ENCODE assay signal across 10 cellular contexts in genomic region chr4:2256781-2257191, GRCh38. TPM values are rescaled to one million over a fixed set of nuclear protein-coding genes. Genes with fewer than 3 reads are reported as not detected.
DNase-seq lines count a peak whose midpoint lies in the region; ATAC-seq and TF ChIP-seq lines count a peak whose summit lies in the region.
"Had no signal": no experiment of that assay in that cellular context is flagged by ENCODE, and none has a peak within 500 bp of the region (broad histone marks: within the 10 kb centered on the region; RNA-seq: fewer than 3 reads in every experiment).

No MANE protein-coding gene starts in this region.

- WGBS in endodermal cell (ENCODE audit: insufficient coverage in 1 of 2, insufficient read length in 1 of 2), 2 experiments: 84 to 87% methylated on average over 8 to 12 of the region's 12 CpGs
- 59 to 62% methylated on average over 7 to 11 of the region's 12 CpGs for WGBS in thyroid gland, 2 donors

- no peak overlapping the region for H3K4me3 Mint-ChIP-seq in activated CD4-positive, alpha-beta T cell treated with anti-CD3 and anti-CD28 coated beads, Interleukin-2, amount 10 ng/mL, durations not matched to agents 7 days and 5 days
- no peak overlapping the region for H3K4me3 Mint-ChIP-seq in activated CD4-positive, alpha-beta T cell treated with anti-CD3 and anti-CD28 coated beads, Interleukin-2, amount 10 ng/mL, durations not matched to agents 24 days and 14 days
- H3K4me3 Mint-ChIP-seq in endodermal cell: no peak overlapping the region
- no peak overlapping the region; the same call in 2 of the 3 replicates for H3K4me3 Mint-ChIP-seq in GM23338

- H3K9me2 ChIP-seq in GM23338 (ENCODE audit: insufficient read depth): no peaks in the 10 kb centered on the region

- H2AFZ ChIP-seq in GM23338: no peak overlapping the region

- H3K27me3 ChIP-seq in endodermal cell (ENCODE audit: control insufficient read depth, insufficient read depth, low read length, poor library complexity, severe bottlenecking): no peaks in the 10 kb centered on the region
- H3K27me3 ChIP-seq in muscle layer of colon (ENCODE audit: control insufficient read depth in 1 of 2, insufficient read depth in 2 of 2, low read length in 2 of 2): no peaks in the 10 kb centered on the region
- no peaks in the 10 kb centered on the region for H3K27me3 ChIP-seq in thyroid gland
- H3K27me3 ChIP-seq in GM23338 (ENCODE audit: insufficient read depth): no peaks in the 10 kb centered on the region
- no peaks in the 10 kb centered on the region for H3K27me3 ChIP-seq in BE2C

- H3K36me3 ChIP-seq in endodermal cell (ENCODE audit: control insufficient read depth, insufficient read depth, low read length): peaks cover 31% of the 10 kb centered on the region
- H3K36me3 ChIP-seq in muscle layer of colon (ENCODE audit: insufficient read depth, low read length): peaks cover 31% of the 10 kb centered on the region
- peaks cover 20 to 25% of the 10 kb centered on the region in 2 donors for H3K36me3 ChIP-seq in thyroid gland
- no peaks in the 10 kb centered on the region for H3K36me3 ChIP-seq in GM23338 (ENCODE audit: insufficient read depth)
- peaks cover 37% of the 10 kb centered on the region for H3K36me3 ChIP-seq in BE2C

- H3K4me1 Mint-ChIP-seq in activated CD4-positive, alpha-beta T cell treated with anti-CD3 and anti-CD28 coated beads, Interleukin-2, amount 10 ng/mL, durations not matched to agents 7 days and 5 days: no peaks in the 10 kb centered on the region
- no peaks in the 10 kb centered on the region for H3K4me1 Mint-ChIP-seq in activated CD4-positive, alpha-beta T cell treated with anti-CD3 and anti-CD28 coated beads, Interleukin-2, amount 10 ng/mL, durations not matched to agents 24 days and 14 days
- H3K4me1 Mint-ChIP-seq in endodermal cell (no peaks in the 10 kb centered on the region), GM23338 (peaks cover 15% of the 10 kb centered on the region)

- H3K4me2 ChIP-seq in GM23338: no peak overlapping the region

- intact Hi-C loops in activated CD4-positive, alpha-beta T cell treated with anti-CD3 and anti-CD28 coated beads, Interleukin-2, amount 10 ng/mL, durations not matched to agents 24 days and 14 days (cut with micrococcal nuclease): no loop called here
- intact Hi-C loops in thyroid gland (cut with DNase I): no loop called here

- H3K27me3 Mint-ChIP-seq in activated CD4-positive, alpha-beta T cell treated with anti-CD3 and anti-CD28 coated beads, Interleukin-2, amount 10 ng/mL, durations not matched to agents 7 days and 5 days: no peaks in the 10 kb centered on the region
- no peaks in the 10 kb centered on the region for H3K27me3 Mint-ChIP-seq in activated CD4-positive, alpha-beta T cell treated with anti-CD3 and anti-CD28 coated beads, Interleukin-2, amount 10 ng/mL, durations not matched to agents 24 days and 14 days
- H3K27me3 Mint-ChIP-seq in endodermal cell (ENCODE audit: insufficient read depth) (no peaks in the 10 kb centered on the region), GM23338 (ENCODE audit: insufficient read depth, low read depth, poor library complexity) (peaks cover 7% of the 10 kb centered on the region)

- H3K4me3 ChIP-seq in endodermal cell (ENCODE audit: low read length) (no peak overlapping the region), muscle layer of colon (ENCODE audit: low read depth in 1 of 2, low read length in 2 of 2) (peak overlapping the region in 1 of 2 donors; percentile 38), thyroid gland (replicated peaks in 1 of 3) (no peak overlapping the region), GM23338 (no peak overlapping the region), BE2C (ENCODE audit: low read depth, low read length) (no peak overlapping the region)

- H3F3A ChIP-seq in GM23338 (replicated peaks; ENCODE audit: low read depth): no peaks in the 10 kb centered on the region

- POLR2A ChIA-PET in activated CD4-positive, alpha-beta T cell treated with anti-CD3 and anti-CD28 coated beads, Interleukin-2, amount 10 ng/mL, durations not matched to agents 7 days and 5 days (lab: Charles Lee): no interaction called here

- no peaks in the 10 kb centered on the region for H3K9me3 Mint-ChIP-seq in activated CD4-positive, alpha-beta T cell treated with anti-CD3 and anti-CD28 coated beads, Interleukin-2, amount 10 ng/mL, durations not matched to agents 7 days and 5 days
- H3K9me3 Mint-ChIP-seq in activated CD4-positive, alpha-beta T cell treated with anti-CD3 and anti-CD28 coated beads, Interleukin-2, amount 10 ng/mL, durations not matched to agents 24 days and 14 days: no peaks in the 10 kb centered on the region
- H3K9me3 Mint-ChIP-seq in endodermal cell: no peaks in the 10 kb centered on the region
- H3K9me3 Mint-ChIP-seq in GM23338: no peaks in the 10 kb centered on the region

- H3K9me3 ChIP-seq in endodermal cell (ENCODE audit: control insufficient read depth, low read length) (no peaks in the 10 kb centered on the region), muscle layer of colon (ENCODE audit: low read length) (no peaks in the 10 kb centered on the region), thyroid gland (no peaks in the 10 kb centered on the region), BE2C (no peaks in the 10 kb centered on the region)

- no peak for TF ChIP-seq POLR2A in thyroid gland (IDR thresholded peaks at IDR 0.05)

- no peak for TF ChIP-seq CTCF in endodermal cell (conservative IDR thresholded peaks at IDR 0.05)
- no peak for TF ChIP-seq CTCF in thyroid gland (IDR thresholded peaks at IDR 0.05)
- TF ChIP-seq CTCF in GM23338 (conservative IDR thresholded peaks at IDR 0.05; ENCODE audit: low read depth in 2 of 2): no peak
- TF ChIP-seq CTCF in BE2C (IDR thresholded peaks at IDR 0.05; ENCODE audit: low read depth, low read length): no peak

- DNase-seq in activated CD4-positive, alpha-beta T cell treated with anti-CD3 and anti-CD28 coated beads, Interleukin-2, amount 10 ng/mL, durations not matched to agents 7 days and 5 days: peak; percentile 4
- no peak for DNase-seq in activated CD4-positive, alpha-beta T cell treated with anti-CD3 and anti-CD28 coated beads, Interleukin-2, amount 10 ng/mL, durations not matched to agents 24 days and 14 days
- DNase-seq in endodermal cell: peak; percentile 44
- peak; percentile 61 to 62 for DNase-seq in thyroid gland
- DNase-seq in GM23338 (ENCODE audit: low spot score): no peak
- no peak for DNase-seq in BE2C
- DNase-seq: ACHN; activated CD4-positive, alpha-beta T cell treated with anti-CD3 and anti-CD28 coated beads, Interleukin-2, amount 50 U/mL, for 4 hours had no signal

- H3K36me3 Mint-ChIP-seq in activated CD4-positive, alpha-beta T cell treated with anti-CD3 and anti-CD28 coated beads, Interleukin-2, amount 10 ng/mL, durations not matched to agents 7 days and 5 days (ENCODE audit: low read depth): no peaks in the 10 kb centered on the region
- no peaks in the 10 kb centered on the region for H3K36me3 Mint-ChIP-seq in activated CD4-positive, alpha-beta T cell treated with anti-CD3 and anti-CD28 coated beads, Interleukin-2, amount 10 ng/mL, durations not matched to agents 24 days and 14 days (ENCODE audit: low read depth)
- H3K36me3 Mint-ChIP-seq in endodermal cell (ENCODE audit: low read depth): peaks cover 23% of the 10 kb centered on the region
- H3K36me3 Mint-ChIP-seq in GM23338 (ENCODE audit: low read depth): no peaks in the 10 kb centered on the region; the same call in 2 of the 3 replicates

- peak overlapping the region; percentile 74 for H3K27ac Mint-ChIP-seq in activated CD4-positive, alpha-beta T cell treated with anti-CD3 and anti-CD28 coated beads, Interleukin-2, amount 10 ng/mL, durations not matched to agents 7 days and 5 days
- H3K27ac Mint-ChIP-seq in activated CD4-positive, alpha-beta T cell treated with anti-CD3 and anti-CD28 coated beads, Interleukin-2, amount 10 ng/mL, durations not matched to agents 24 days and 14 days: no peak overlapping the region
- H3K27ac Mint-ChIP-seq in endodermal cell (peak overlapping the region; percentile 55), GM23338 (no peak overlapping the region)

- no peak overlapping the region for H3K9ac ChIP-seq in endodermal cell (ENCODE audit: extremely low read depth, low read length, poor library complexity, severe bottlenecking)
- peak overlapping the region; percentile 15 for H3K9ac ChIP-seq in muscle layer of colon (ENCODE audit: low read length)

- CTCF ChIA-PET in activated CD4-positive, alpha-beta T cell treated with anti-CD3 and anti-CD28 coated beads, Interleukin-2, amount 10 ng/mL, durations not matched to agents 7 days and 5 days (lab: Charles Lee): interaction anchor here (1.4 to 1.9 kb wide), 3 partner anchors 13 to 37 kb away, joined by 3 to 10 read pairs (median 5); partner anchors contain the start of genes HAUS3 and POLN

- peaks cover 10% of the 10 kb centered on the region for H3K4me1 ChIP-seq in endodermal cell (ENCODE audit: control insufficient read depth, insufficient read depth, low read length)
- H3K4me1 ChIP-seq in muscle layer of colon (ENCODE audit: insufficient read depth, low read length): peaks cover 63% of the 10 kb centered on the region
- H3K4me1 ChIP-seq in thyroid gland: peaks cover 62 to 65% of the 10 kb centered on the region in 2 donors
- peaks cover 5% of the 10 kb centered on the region; the same call in 1 of the 2 replicates for H3K4me1 ChIP-seq in GM23338 (ENCODE audit: insufficient read depth)
- peaks cover 8% of the 10 kb centered on the region; the same call in 1 of the 2 replicates for H3K4me1 ChIP-seq in BE2C

- ATAC-seq in GM23338 (no peak), GM19324 (IDR thresholded peaks at IDR 0.05; ENCODE audit: low FRiP score, unreplicated experiment) (no peak)

- no peaks in the 10 kb centered on the region for H4K20me1 ChIP-seq in GM23338 (replicated peaks; ENCODE audit: insufficient read depth)

- no peak overlapping the region for H3K27ac ChIP-seq in endodermal cell (ENCODE audit: low read depth, low read length)
- H3K27ac ChIP-seq in muscle layer of colon (ENCODE audit: low read depth, low read length): peak overlapping the region; percentile 82
- peak overlapping the region; percentile 73 to 96 (median 91) for H3K27ac ChIP-seq in thyroid gland
- H3K27ac ChIP-seq in GM23338 (ENCODE audit: low read depth): no peak overlapping the region

- no peaks in the 10 kb centered on the region for H3K79me2 ChIP-seq in GM23338 (replicated peaks; ENCODE audit: insufficient read depth)

RNA-seq across cellular contexts. Expression of gene MXD4, which starts 5.1 kb away (rescaled TPM):
- total RNA-seq in activated CD4-positive, alpha-beta T cell treated with anti-CD3 and anti-CD28 coated beads, Interleukin-2, amount 10 ng/mL, durations not matched to agents 7 days and 5 days: 10 to 100 TPM; 22.8 to 24.6 TPM
- 4.9 and 5.2 TPM in 2 replicates for total RNA-seq in activated CD4-positive, alpha-beta T cell treated with anti-CD3 and anti-CD28 coated beads, Interleukin-2, amount 10 ng/mL, durations not matched to agents 24 days and 14 days
- 10 to 100 TPM; 46.0 to 78.8 TPM for total RNA-seq in endodermal cell
- polyA plus RNA-seq in endodermal cell (2013, experiment 1 of 2): 44.5 TPM
- 46.2 TPM for polyA plus RNA-seq in endodermal cell (2013, experiment 2 of 2)
- 100 to 1,000 TPM in 1 of 4 donors, 10 to 100 TPM in 3; 48.1 to 102 (median 61.9) TPM for total RNA-seq in thyroid gland
- total RNA-seq in GM23338 (2014; rRNA removed; shearing (Covaris generic)): 19.9 and 26.4 TPM in 2 replicates
- 6.9 and 11.5 TPM in 2 replicates for polyA plus RNA-seq in GM23338 (2016; fragmentation: Nextera tagmentation; extraction: Ambion mirVana)
- 37.7 TPM for polyA plus RNA-seq in BE2C (2012; ENCODE audit: insufficient read depth, insufficient read length, low read depth)

RNA-seq across cellular contexts. Expression of gene HAUS3, which starts 14.9 kb away (rescaled TPM):
- total RNA-seq in activated CD4-positive, alpha-beta T cell treated with anti-CD3 and anti-CD28 coated beads, Interleukin-2, amount 10 ng/mL, durations not matched to agents 7 days and 5 days: 10 to 100 TPM; 25.3 to 26.4 TPM
- total RNA-seq in activated CD4-positive, alpha-beta T cell treated with anti-CD3 and anti-CD28 coated beads, Interleukin-2, amount 10 ng/mL, durations not matched to agents 24 days and 14 days: 19.3 and 19.4 TPM in 2 replicates
- total RNA-seq in endodermal cell: 10 to 100 TPM; 17.0 to 22.6 TPM
- 17.3 TPM for polyA plus RNA-seq in endodermal cell (2013, experiment 1 of 2)
- 17.0 TPM for polyA plus RNA-seq in endodermal cell (2013, experiment 2 of 2)
- 10 to 100 TPM; 13.0 to 30.0 (median 17.0) TPM for total RNA-seq in thyroid gland
- 23.7 and 36.0 TPM in 2 replicates for total RNA-seq in GM23338 (2014; rRNA removed; shearing (Covaris generic))
- 16.3 and 21.4 TPM in 2 replicates for polyA plus RNA-seq in GM23338 (2016; fragmentation: Nextera tagmentation; extraction: Ambion mirVana)
- polyA plus RNA-seq in BE2C (2012; ENCODE audit: insufficient read depth, insufficient read length, low read depth): 9.0 TPM

RNA-seq across cellular contexts. Expression of gene POLN, which starts 14.9 kb away (rescaled TPM):
- total RNA-seq in activated CD4-positive, alpha-beta T cell treated with anti-CD3 and anti-CD28 coated beads, Interleukin-2, amount 10 ng/mL, durations not matched to agents 7 days and 5 days: 1 to 10 TPM; 3.3 to 3.8 TPM
- total RNA-seq in activated CD4-positive, alpha-beta T cell treated with anti-CD3 and anti-CD28 coated beads, Interleukin-2, amount 10 ng/mL, durations not matched to agents 24 days and 14 days: 1.9 and 2.3 TPM in 2 replicates
- total RNA-seq in endodermal cell (1 to 10 TPM; 2.8 to 2.9 TPM), thyroid gland (1 to 10 TPM; 1.5 to 5.4 (median 3.0) TPM)
- polyA plus RNA-seq in endodermal cell (2013, experiment 1 of 2): 1.0 TPM
- 0.70 TPM for polyA plus RNA-seq in endodermal cell (2013, experiment 2 of 2)
- total RNA-seq in GM23338 (2014; rRNA removed; shearing (Covaris generic)): 1.8 and 4.8 TPM in 2 replicates
- polyA plus RNA-seq in GM23338 (2016; fragmentation: Nextera tagmentation; extraction: Ambion mirVana): 1.8 and 4.0 TPM in 2 replicates
- polyA plus RNA-seq in BE2C (2012; ENCODE audit: insufficient read depth, insufficient read length, low read depth): 0.93 TPM

Comparison
In these comparisons a context has a peak if more than half of its experiments do, and no peak if none do; other contexts are left out.
1. DNase-seq: peak in activated CD4-positive, alpha-beta T cell treated with anti-CD3 and anti-CD28 coated beads, Interleukin-2, amount 10 ng/mL, durations not matched to agents 7 days and 5 days (single experiment), endodermal cell (single experiment) and thyroid gland (2 of 2); none in activated CD4-positive, alpha-beta T cell treated with anti-CD3 and anti-CD28 coated beads, Interleukin-2, amount 10 ng/mL, durations not matched to agents 24 days and 14 days (single experiment), GM23338 (single experiment) and BE2C (single experiment).
2. H3K27ac Mint-ChIP-seq: peak in activated CD4-positive, alpha-beta T cell treated with anti-CD3 and anti-CD28 coated beads, Interleukin-2, amount 10 ng/mL, durations not matched to agents 7 days and 5 days (single experiment) and endodermal cell (single experiment); none in activated CD4-positive, alpha-beta T cell treated with anti-CD3 and anti-CD28 coated beads, Interleukin-2, amount 10 ng/mL, durations not matched to agents 24 days and 14 days (single experiment) and GM23338 (single experiment).
3. H3K27ac ChIP-seq: peak in muscle layer of colon (single experiment) and thyroid gland (3 of 3); none in endodermal cell (single experiment) and GM23338 (single experiment).